ENCODE assay signal across 9 cellular contexts in genomic region chr2:98805412-98806265, GRCh38.
DNase-seq lines count a peak whose midpoint lies in the region; FAIRE-seq and TF ChIP-seq lines count a peak whose summit lies in the region.
"Had no signal": no experiment of that assay in that cellular context is flagged by ENCODE, and none has a peak within 500 bp of the region (broad histone marks: within the 10 kb centered on the region; RNA-seq: fewer than 3 reads in every experiment).

No MANE protein-coding gene starts in this region.

- H3K4me3 ChIP-seq in astrocyte of the spinal cord (ENCODE audit: low read depth, low read length): no peak overlapping the region

- in situ Hi-C loops in astrocyte of the spinal cord (cut with HindIII; ENCODE audit: low sequenced_read_pairs): no loop called here

- DNase-seq in NCI-H2171 treated with DMSO at 0.1 percent for 48 hours (lab: John Stamatoyannopoulos, UW) (peak; percentile 37), NCI-H2171 (lab: John Stamatoyannopoulos, UW) (no peak), astrocyte of the spinal cord (ENCODE audit: low read depth, low spot score) (peak; percentile 21), left kidney (ENCODE audit: low read depth, low spot score) (peak; percentile 55), urothelium cell line (ENCODE audit: low spot score) (peak; percentile 31), DMS53 (lab: John Stamatoyannopoulos, UW) (no peak), COLO829 (ENCODE audit: low spot score) (no peak), NCI-H345 (lab: John Stamatoyannopoulos, UW) (no peak)

- peak; percentile 42 for FAIRE-seq in urothelium cell line (lab: Jason Lieb, UNC)
- FAIRE-seq: A204.1 had no signal

- TF ChIP-seq CTCF in astrocyte of the spinal cord (IDR thresholded peaks at IDR 0.05; ENCODE audit: low read depth, low read length): no peak

Comparison
In these comparisons a context has a peak if more than half of its experiments do, and no peak if none do; other contexts are left out.
1. DNase-seq: peak in NCI-H2171 treated with DMSO at 0.1 percent for 48 hours (single experiment), astrocyte of the spinal cord (single experiment), left kidney (single experiment) and urothelium cell line (single experiment); none in NCI-H2171 (single experiment), DMS53 (single experiment), COLO829 (single experiment) and NCI-H345 (single experiment).